Comparison of ENCODE assay signal across 9 cellular contexts in genomic region chr6:41638801-41639555, GRCh38. TPM values are rescaled to one million over a fixed set of nuclear protein-coding genes. Genes with fewer than 3 reads are reported as not detected.
DNase-seq lines count a peak whose midpoint lies in the region; ATAC-seq and TF ChIP-seq lines count a peak whose summit lies in the region.
"Had no signal": no experiment of that assay in that cellular context is flagged by ENCODE, and none has a peak within 500 bp of the region (broad histone marks: within the 10 kb centered on the region; RNA-seq: fewer than 3 reads in every experiment).

No MANE protein-coding gene starts in this region.

- ATAC-seq in HG03196 (IDR thresholded peaks at IDR 0.05; ENCODE audit: unreplicated experiment) (no peak), HG02588 (IDR thresholded peaks at IDR 0.05; ENCODE audit: unreplicated experiment) (no peak)
- no peak for ATAC-seq in natural killer cell treated with Interleukin-12 subunit alpha and Interleukin-12 subunit beta and Interleukin-15 and Interleukin-18, amount 100 ng/mL, for 72 hours

- H3K27me3 ChIP-seq in A673 (replicated peaks; ENCODE audit: insufficient read depth, low read depth, low read length, poor library complexity) = no peaks in the 10 kb centered on the region
- H3K27me3 ChIP-seq in neural cell (ENCODE audit: insufficient read depth, low read depth, low read length) = peaks cover 58% of the 10 kb centered on the region

- BruUV-seq in A673 (replicated peaks; lab: Mats Ljungman, UMichigan) = no TSS peak

- no peak overlapping the region for H3K4me2 ChIP-seq in neural cell (ENCODE audit: low read length)

- no peak for TF ChIP-seq RAD21 in neural cell (conservative IDR thresholded peaks at IDR 0.05)

- no peaks in the 10 kb centered on the region for H3F3A ChIP-seq in neural cell (ENCODE audit: insufficient read depth, low read length, poor library complexity, severe bottlenecking)

- POLR2A ChIA-PET in A673 (lab: Charles Lee; ENCODE audit: low non-redundant PET) = no interaction called here

- H3K9me3 Mint-ChIP-seq in natural killer cell treated with Interleukin-12 subunit alpha and Interleukin-12 subunit beta and Interleukin-15 and Interleukin-18, amount 100 ng/mL, for 72 hours = no peaks in the 10 kb centered on the region
- H3K9me3 Mint-ChIP-seq: activated T-cell treated with anti-CD3 and anti-CD28 coated beads, Interleukin-2, amount 50 U/mL, for 4 hours had no signal

- no peak for TF ChIP-seq CTCF in A673 (conservative IDR thresholded peaks at IDR 0.05; ENCODE audit: low read depth, low read length)
- TF ChIP-seq CTCF in fibroblast of villous mesenchyme (IDR thresholded peaks at IDR 0.05; ENCODE audit: insufficient read depth, low read depth, low read length) = no peak
- TF ChIP-seq CTCF in neural cell (IDR thresholded peaks at IDR 0.05; ENCODE audit: poor library complexity, severe bottlenecking) = no peak

- no peak overlapping the region for H3K4me3 Mint-ChIP-seq in natural killer cell treated with Interleukin-12 subunit alpha and Interleukin-12 subunit beta and Interleukin-15 and Interleukin-18, amount 100 ng/mL, for 72 hours
- H3K4me3 Mint-ChIP-seq: activated T-cell treated with anti-CD3 and anti-CD28 coated beads, Interleukin-2, amount 50 U/mL, for 4 hours had no signal

- H3K79me2 ChIP-seq in neural cell (replicated peaks; ENCODE audit: insufficient read depth, low read length) = no peaks in the 10 kb centered on the region

- peaks cover 35 to 56% of the 10 kb centered on the region in 2 donors for H3K27me3 Mint-ChIP-seq in natural killer cell treated with Interleukin-12 subunit alpha and Interleukin-12 subunit beta and Interleukin-15 and Interleukin-18, amount 100 ng/mL, for 72 hours

- H3K9me3 ChIP-seq in A673 (ENCODE audit: low read depth, low read length, poor library complexity, severe bottlenecking) (no peaks in the 10 kb centered on the region), SK-N-MC (ENCODE audit: low read depth, low read length) (no peaks in the 10 kb centered on the region), neural cell (ENCODE audit: low read length) (no peaks in the 10 kb centered on the region)

- no peaks in the 10 kb centered on the region for H3K9me2 ChIP-seq in neural cell (ENCODE audit: insufficient read depth, low read length)

- H3K9ac ChIP-seq in SK-N-MC (ENCODE audit: insufficient read length) (peak overlapping the region; percentile 96), neural cell (ENCODE audit: low read length) (peak overlapping the region; percentile 47)

- DNase-seq in A673 (ENCODE audit: low spot score) = peak; percentile 79
- no peak for DNase-seq in SK-N-MC (ENCODE audit: low read depth, low spot score)
- DNase-seq in fibroblast of villous mesenchyme (ENCODE audit: low read depth) = peak; percentile 7
- no peak for DNase-seq in NCI-H226
- DNase-seq in natural killer cell treated with Interleukin-12 subunit alpha and Interleukin-12 subunit beta and Interleukin-15 and Interleukin-18, amount 100 ng/mL, for 72 hours (ENCODE audit: low spot score) = no peak
- DNase-seq: activated T-cell treated with anti-CD3 and anti-CD28 coated beads, Interleukin-2, amount 50 U/mL, for 4 hours had no signal

- TF ChIP-seq EP300 in neural cell (conservative IDR thresholded peaks at IDR 0.05; ENCODE audit: poor library complexity, severe bottlenecking) = no peak

- peaks cover 78% of the 10 kb centered on the region for H3K4me1 ChIP-seq in A673 (ENCODE audit: insufficient read depth, low read length, poor library complexity, severe bottlenecking)

- H3K4me1 Mint-ChIP-seq in natural killer cell treated with Interleukin-12 subunit alpha and Interleukin-12 subunit beta and Interleukin-15 and Interleukin-18, amount 100 ng/mL, for 72 hours (ENCODE audit: low read depth in 2 of 2) = peaks cover 0 to 13% of the 10 kb centered on the region in 2 donors

- CTCF ChIA-PET in A673 (lab: Charles Lee) = no interaction called here

- H3K27ac ChIP-seq in A673 (ENCODE audit: low read depth, low read length, poor library complexity, severe bottlenecking) (peak overlapping the region; percentile 99), SK-N-MC (peak overlapping the region; percentile 100), neural cell (ENCODE audit: low read length) (no peak overlapping the region)

- no peaks in the 10 kb centered on the region for H3K36me3 Mint-ChIP-seq in natural killer cell treated with Interleukin-12 subunit alpha and Interleukin-12 subunit beta and Interleukin-15 and Interleukin-18, amount 100 ng/mL, for 72 hours

- H3K27ac Mint-ChIP-seq in natural killer cell treated with Interleukin-12 subunit alpha and Interleukin-12 subunit beta and Interleukin-15 and Interleukin-18, amount 100 ng/mL, for 72 hours = no peak overlapping the region

- H3K36me3 ChIP-seq in A673 (ENCODE audit: insufficient read depth, low read length, poor library complexity, severe bottlenecking) = peaks cover 16% of the 10 kb centered on the region
- peaks cover 41% of the 10 kb centered on the region for H3K36me3 ChIP-seq in SK-N-MC (ENCODE audit: insufficient read depth, low read length)
- no peaks in the 10 kb centered on the region for H3K36me3 ChIP-seq in neural cell (ENCODE audit: insufficient read depth, low read length)

- H2AFZ ChIP-seq in neural cell (ENCODE audit: low read depth, low read length) = no peak overlapping the region

- H3K4me3 ChIP-seq in A673 (ENCODE audit: low read depth, low read length, poor library complexity, severe bottlenecking) (peak overlapping the region; percentile 97), SK-N-MC (peak overlapping the region; percentile 92), fibroblast of villous mesenchyme (ENCODE audit: low read depth, low read length) (peak overlapping the region; percentile 23), neural cell (ENCODE audit: low read length) (peak overlapping the region; percentile 73)

- intact Hi-C loops in A673 (cut with micrococcal nuclease; ENCODE audit: unreplicated experiment) = no loop called here

- H4K20me1 ChIP-seq in neural cell (ENCODE audit: insufficient read depth) = no peaks in the 10 kb centered on the region

TF ChIP-seq in neural cell, 6 proteins besides CTCF, POLR2A, EP300 and RAD21:
- TF ChIP-seq REST (IDR thresholded peaks at IDR 0.05; ENCODE audit: borderline replicate concordance) (no peak), POLR2AphosphoS5 (IDR thresholded peaks at IDR 0.05) (no peak), EZH2 (IDR thresholded peaks at IDR 0.05; ENCODE audit: borderline replicate concordance, insufficient read depth, low read length, poor library complexity, severe bottlenecking) (no peak), MXI1 (conservative IDR thresholded peaks at IDR 0.05; ENCODE audit: poor library complexity, severe bottlenecking) (no peak), SMC3 (conservative IDR thresholded peaks at IDR 0.05; ENCODE audit: poor library complexity) (no peak), TAF1 (IDR thresholded peaks at IDR 0.05; ENCODE audit: low read depth) (no peak)

RNA-seq across cellular contexts. Expression of gene MDFI, which starts 0.7 kb away (rescaled TPM):
- total RNA-seq in A673 (2021) (342 and 346 TPM in 2 replicates), fibroblast of villous mesenchyme (not detected in 2 replicates)
- polyA plus RNA-seq in neural cell = 42.5 and 42.8 TPM in 2 replicates
- polyA minus RNA-seq in neural cell = 12.7 and 17.5 TPM in 2 replicates
- total RNA-seq in natural killer cell treated with Interleukin-12 subunit alpha and Interleukin-12 subunit beta and Interleukin-15 and Interleukin-18, amount 100 ng/mL, for 72 hours = not detected

Comparison
In these comparisons a context has a peak if more than half of its experiments do, and no peak if none do; other contexts are left out.
1. DNase-seq: peak in A673 (single experiment) and fibroblast of villous mesenchyme (single experiment); none in SK-N-MC (single experiment), NCI-H226 (single experiment) and natural killer cell treated with Interleukin-12 subunit alpha and Interleukin-12 subunit beta and Interleukin-15 and Interleukin-18, amount 100 ng/mL, for 72 hours (single experiment).
2. H3K4me3 ChIP-seq: peak in every context shown above with its lines; median percentile 97 in A673; 92 in SK-N-MC; 73 in neural cell; 23 in fibroblast of villous mesenchyme.
3. RNA of gene MDFI, which starts 0.7 kb away (total RNA-seq): 342 to 346 TPM in A673; not detected in fibroblast of villous mesenchyme and not detected in natural killer cell treated with Interleukin-12 subunit alpha and Interleukin-12 subunit beta and Interleukin-15 and Interleukin-18, amount 100 ng/mL, for 72 hours; every median in the first group is over 100 times any median in the second.